1 cellular context compared by ENCODE assay signal in the genomic region with DNA sequence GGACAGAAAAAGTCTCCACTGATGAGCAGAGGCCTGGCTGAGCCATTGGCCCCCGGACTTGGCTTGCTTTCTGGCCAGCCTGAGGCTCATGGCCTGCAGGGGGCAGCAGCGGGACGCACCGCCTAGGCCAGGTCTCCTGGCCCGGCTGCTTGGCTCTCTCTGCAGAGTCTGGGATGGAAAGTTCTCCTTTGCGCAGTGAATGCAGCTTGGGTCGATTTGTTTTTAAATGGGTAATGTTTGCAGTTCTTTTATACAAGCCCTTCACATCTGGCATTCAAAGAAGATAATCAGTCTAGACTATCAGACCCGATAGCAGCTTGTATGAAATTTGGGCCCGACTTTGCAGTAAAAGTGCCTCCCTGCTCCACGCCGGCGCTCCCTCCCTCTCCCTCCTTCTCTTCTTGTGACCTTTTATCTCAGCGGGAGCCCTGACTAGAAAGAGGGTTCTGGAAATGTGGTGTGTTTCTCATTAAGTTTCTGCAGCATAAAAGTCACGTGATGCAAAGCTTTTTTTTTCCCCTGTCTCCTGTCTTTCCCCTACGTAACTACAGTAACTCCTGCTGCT.
TF ChIP-seq lines count a peak whose summit lies in the region.

No MANE protein-coding gene starts in this region.

TF ChIP-seq in K562, 482 proteins besides CTCF, POLR2A, EP300 and RAD21 (continued from another document and continues in another):
- TF ChIP-seq ZZZ3 (IDR thresholded peaks at IDR 0.05): no peak
- TF ChIP-seq SAP30 (IDR thresholded peaks at IDR 0.05; ENCODE audit: borderline replicate concordance, insufficient read depth, low read depth, low read length, poor library complexity, severe bottlenecking): no peak
- TF ChIP-seq TFAM (CRISPR knock-in tag; conservative IDR thresholded peaks at IDR 0.05): no peak
- TF ChIP-seq, protein P1, sequence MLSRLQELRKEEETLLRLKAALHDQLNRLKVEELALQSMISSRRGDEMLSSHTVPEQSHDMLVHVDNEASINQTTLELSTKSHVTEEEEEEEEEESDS (CRISPR knock-in tag; IDR thresholded peaks at IDR 0.05): no peak
- TF ChIP-seq, protein P2, sequence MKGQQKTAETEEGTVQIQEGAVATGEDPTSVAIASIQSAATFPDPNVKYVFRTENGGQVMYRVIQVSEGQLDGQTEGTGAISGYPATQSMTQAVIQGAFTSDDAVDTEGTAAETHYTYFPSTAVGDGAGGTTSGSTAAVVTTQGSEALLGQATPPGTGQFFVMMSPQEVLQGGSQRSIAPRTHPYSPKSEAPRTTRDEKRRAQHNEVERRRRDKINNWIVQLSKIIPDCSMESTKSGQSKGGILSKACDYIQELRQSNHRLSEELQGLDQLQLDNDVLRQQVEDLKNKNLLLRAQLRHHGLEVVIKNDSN (CRISPR knock-in tag; IDR thresholded peaks at IDR 0.05): peak; percentile 40; the same call in 1 of the 2 replicates
- TF ChIP-seq, protein P3, sequence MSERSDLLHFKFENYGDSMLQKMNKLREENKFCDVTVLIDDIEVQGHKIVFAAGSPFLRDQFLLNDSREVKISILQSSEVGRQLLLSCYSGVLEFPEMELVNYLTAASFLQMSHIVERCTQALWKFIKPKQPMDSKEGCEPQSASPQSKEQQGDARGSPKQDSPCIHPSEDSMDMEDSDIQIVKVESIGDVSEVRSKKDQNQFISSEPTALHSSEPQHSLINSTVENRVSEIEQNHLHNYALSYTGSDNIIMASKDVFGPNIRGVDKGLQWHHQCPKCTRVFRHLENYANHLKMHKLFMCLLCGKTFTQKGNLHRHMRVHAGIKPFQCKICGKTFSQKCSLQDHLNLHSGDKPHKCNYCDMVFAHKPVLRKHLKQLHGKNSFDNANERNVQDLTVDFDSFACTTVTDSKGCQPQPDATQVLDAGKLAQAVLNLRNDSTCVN (CRISPR knock-in tag; IDR thresholded peaks at IDR 0.05): no peak
- TF ChIP-seq ILK (tag; IDR thresholded peaks at IDR 0.05; ENCODE audit: borderline replicate concordance, low read depth): no peak
- TF ChIP-seq MCM3 (IDR thresholded peaks at IDR 0.05): no peak
- TF ChIP-seq ZNF592 (IDR thresholded peaks at IDR 0.05): no peak
- TF ChIP-seq ZNF584 (CRISPR knock-in tag; IDR thresholded peaks at IDR 0.05; ENCODE audit: low read depth): no peak
- TF ChIP-seq, protein P4, sequence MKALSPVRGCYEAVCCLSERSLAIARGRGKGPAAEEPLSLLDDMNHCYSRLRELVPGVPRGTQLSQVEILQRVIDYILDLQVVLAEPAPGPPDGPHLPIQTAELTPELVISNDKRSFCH (CRISPR knock-in tag; IDR thresholded peaks at IDR 0.05): no peak
- TF ChIP-seq, protein P4 (tag; IDR thresholded peaks at IDR 0.05): peak; percentile 60; the same call in 1 of the 2 replicates
- TF ChIP-seq FOSL1 (tag; conservative IDR thresholded peaks at IDR 0.05): no peak
- no peak for TF ChIP-seq FOXJ2 (tag; IDR thresholded peaks at IDR 0.05)
- TF ChIP-seq, protein P5, sequence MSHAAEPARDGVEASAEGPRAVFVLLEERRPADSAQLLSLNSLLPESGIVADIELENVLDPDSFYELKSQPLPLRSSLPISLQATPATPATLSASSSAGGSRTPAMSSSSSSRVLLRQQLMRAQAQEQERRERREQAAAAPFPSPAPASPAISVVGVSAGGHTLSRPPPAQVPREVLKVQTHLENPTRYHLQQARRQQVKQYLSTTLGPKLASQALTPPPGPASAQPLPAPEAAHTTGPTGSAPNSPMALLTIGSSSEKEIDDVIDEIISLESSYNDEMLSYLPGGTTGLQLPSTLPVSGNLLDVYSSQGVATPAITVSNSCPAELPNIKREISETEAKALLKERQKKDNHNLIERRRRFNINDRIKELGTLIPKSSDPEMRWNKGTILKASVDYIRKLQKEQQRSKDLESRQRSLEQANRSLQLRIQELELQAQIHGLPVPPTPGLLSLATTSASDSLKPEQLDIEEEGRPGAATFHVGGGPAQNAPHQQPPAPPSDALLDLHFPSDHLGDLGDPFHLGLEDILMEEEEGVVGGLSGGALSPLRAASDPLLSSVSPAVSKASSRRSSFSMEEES (CRISPR knock-in tag; IDR thresholded peaks at IDR 0.05): peak; percentile 96
- no peak for TF ChIP-seq ZNF212 (CRISPR knock-in tag; IDR thresholded peaks at IDR 0.05)
- no peak for TF ChIP-seq RBM25 (IDR thresholded peaks at IDR 0.05; ENCODE audit: low read depth, low read length, severe bottlenecking)
- TF ChIP-seq, protein P6, sequence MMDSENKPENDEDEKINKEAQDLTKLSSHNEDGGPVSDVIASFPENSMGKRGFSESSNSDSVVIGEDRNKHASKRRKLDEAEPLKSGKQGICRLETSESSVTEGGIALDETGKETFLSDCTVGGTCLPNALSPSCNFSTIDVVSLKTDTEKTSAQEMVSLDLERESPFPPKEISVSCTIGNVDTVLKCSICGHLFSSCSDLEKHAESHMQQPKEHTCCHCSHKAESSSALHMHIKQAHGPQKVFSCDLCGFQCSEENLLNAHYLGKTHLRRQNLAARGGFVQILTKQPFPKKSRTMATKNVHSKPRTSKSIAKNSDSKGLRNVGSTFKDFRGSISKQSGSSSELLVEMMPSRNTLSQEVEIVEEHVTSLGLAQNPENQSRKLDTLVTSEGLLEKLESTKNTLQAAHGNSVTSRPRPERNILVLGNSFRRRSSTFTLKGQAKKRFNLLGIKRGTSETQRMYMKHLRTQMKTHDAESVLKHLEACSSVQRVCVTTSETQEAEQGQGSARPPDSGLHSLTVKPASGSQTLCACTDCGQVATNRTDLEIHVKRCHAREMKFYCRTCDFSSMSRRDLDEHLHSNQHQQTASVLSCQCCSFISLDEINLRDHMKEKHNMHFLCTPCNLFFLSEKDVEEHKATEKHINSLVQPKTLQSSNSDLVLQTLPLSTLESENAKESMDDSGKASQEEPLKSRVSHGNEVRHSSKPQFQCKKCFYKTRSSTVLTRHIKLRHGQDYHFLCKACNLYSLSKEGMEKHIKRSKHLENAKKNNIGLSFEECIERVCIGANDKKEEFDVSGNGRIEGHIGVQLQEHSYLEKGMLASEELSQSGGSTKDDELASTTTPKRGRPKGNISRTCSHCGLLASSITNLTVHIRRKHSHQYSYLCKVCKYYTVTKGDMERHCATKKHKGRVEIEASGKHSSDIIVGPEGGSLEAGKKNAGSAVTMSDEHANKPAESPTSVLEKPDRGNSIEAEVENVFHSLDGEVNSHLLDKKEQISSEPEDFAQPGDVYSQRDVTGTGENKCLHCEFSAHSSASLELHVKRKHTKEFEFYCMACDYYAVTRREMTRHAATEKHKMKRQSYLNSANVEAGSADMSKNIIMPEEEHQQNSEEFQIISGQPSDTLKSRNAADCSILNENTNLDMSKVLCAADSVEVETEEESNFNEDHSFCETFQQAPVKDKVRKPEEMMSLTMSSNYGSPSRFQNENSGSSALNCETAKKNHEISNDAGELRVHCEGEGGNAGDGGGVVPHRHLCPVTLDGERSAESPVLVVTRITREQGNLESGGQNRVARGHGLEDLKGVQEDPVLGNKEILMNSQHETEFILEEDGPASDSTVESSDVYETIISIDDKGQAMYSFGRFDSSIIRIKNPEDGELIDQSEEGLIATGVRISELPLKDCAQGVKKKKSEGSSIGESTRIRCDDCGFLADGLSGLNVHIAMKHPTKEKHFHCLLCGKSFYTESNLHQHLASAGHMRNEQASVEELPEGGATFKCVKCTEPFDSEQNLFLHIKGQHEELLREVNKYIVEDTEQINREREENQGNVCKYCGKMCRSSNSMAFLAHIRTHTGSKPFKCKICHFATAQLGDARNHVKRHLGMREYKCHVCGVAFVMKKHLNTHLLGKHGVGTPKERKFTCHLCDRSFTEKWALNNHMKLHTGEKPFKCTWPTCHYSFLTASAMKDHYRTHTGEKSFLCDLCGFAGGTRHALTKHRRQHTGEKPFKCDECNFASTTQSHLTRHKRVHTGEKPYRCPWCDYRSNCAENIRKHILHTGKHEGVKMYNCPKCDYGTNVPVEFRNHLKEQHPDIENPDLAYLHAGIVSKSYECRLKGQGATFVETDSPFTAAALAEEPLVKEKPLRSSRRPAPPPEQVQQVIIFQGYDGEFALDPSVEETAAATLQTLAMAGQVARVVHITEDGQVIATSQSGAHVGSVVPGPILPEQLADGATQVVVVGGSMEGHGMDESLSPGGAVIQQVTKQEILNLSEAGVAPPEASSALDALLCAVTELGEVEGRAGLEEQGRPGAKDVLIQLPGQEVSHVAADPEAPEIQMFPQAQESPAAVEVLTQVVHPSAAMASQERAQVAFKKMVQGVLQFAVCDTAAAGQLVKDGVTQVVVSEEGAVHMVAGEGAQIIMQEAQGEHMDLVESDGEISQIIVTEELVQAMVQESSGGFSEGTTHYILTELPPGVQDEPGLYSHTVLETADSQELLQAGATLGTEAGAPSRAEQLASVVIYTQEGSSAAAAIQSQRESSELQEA (IDR thresholded peaks at IDR 0.05; ENCODE audit: low read depth): no peak
- no peak for TF ChIP-seq BACH1 (tag; IDR thresholded peaks at IDR 0.05)
- no peak for TF ChIP-seq POLR2B (IDR thresholded peaks at IDR 0.05; ENCODE audit: low read depth, partially characterized antibody)
- peak in 1 of 2 experiments; percentile 31; a peak in 1 of 4 replicates for TF ChIP-seq RCOR1 (IDR thresholded peaks at IDR 0.05; ENCODE audit: borderline replicate concordance in 1 of 2, low read depth in 2 of 2, low read length in 2 of 2)
- no peak for TF ChIP-seq ARID3A (IDR thresholded peaks at IDR 0.05; ENCODE audit: borderline replicate concordance, low read depth, low read length)
- TF ChIP-seq, protein P7, sequence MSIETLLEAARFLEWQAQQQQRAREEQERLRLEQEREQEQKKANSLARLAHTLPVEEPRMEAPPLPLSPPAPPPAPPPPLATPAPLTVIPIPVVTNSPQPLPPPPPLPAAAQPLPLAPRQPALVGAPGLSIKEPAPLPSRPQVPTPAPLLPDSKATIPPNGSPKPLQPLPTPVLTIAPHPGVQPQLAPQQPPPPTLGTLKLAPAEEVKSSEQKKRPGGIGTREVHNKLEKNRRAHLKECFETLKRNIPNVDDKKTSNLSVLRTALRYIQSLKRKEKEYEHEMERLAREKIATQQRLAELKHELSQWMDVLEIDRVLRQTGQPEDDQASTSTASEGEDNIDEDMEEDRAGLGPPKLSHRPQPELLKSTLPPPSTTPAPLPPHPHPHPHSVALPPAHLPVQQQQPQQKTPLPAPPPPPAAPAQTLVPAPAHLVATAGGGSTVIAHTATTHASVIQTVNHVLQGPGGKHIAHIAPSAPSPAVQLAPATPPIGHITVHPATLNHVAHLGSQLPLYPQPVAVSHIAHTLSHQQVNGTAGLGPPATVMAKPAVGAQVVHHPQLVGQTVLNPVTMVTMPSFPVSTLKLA (conservative IDR thresholded peaks at IDR 0.05): no peak
- TF ChIP-seq U2AF1 (optimal IDR thresholded peaks at IDR 0.05; ENCODE audit: low read depth, low read length): no peak
- TF ChIP-seq STAG1 (CRISPR knock-in tag; IDR thresholded peaks at IDR 0.05; ENCODE audit: borderline replicate concordance): peak; percentile 90; the same call in 1 of the 2 replicates
- peak in 2 of 3 experiments; percentile 10 to 36 for TF ChIP-seq YY1 (IDR thresholded peaks at IDR 0.05; ENCODE audit: borderline replicate concordance in 1 of 3, control insufficient read depth in 1 of 3, extremely low read depth in 1 of 3, insufficient read depth in 3 of 3, insufficient read length in 1 of 3, insufficient replicate concordance in 2 of 3, low read depth in 1 of 3, low read length in 2 of 3)
- TF ChIP-seq, protein P8, sequence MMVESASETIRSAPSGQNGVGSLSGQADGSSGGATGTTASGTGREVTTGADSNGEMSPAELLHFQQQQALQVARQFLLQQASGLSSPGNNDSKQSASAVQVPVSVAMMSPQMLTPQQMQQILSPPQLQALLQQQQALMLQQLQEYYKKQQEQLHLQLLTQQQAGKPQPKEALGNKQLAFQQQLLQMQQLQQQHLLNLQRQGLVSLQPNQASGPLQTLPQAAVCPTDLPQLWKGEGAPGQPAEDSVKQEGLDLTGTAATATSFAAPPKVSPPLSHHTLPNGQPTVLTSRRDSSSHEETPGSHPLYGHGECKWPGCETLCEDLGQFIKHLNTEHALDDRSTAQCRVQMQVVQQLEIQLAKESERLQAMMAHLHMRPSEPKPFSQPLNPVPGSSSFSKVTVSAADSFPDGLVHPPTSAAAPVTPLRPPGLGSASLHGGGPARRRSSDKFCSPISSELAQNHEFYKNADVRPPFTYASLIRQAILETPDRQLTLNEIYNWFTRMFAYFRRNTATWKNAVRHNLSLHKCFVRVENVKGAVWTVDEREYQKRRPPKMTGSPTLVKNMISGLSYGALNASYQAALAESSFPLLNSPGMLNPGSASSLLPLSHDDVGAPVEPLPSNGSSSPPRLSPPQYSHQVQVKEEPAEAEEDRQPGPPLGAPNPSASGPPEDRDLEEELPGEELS (CRISPR knock-in tag; IDR thresholded peaks at IDR 0.05; ENCODE audit: borderline replicate concordance): no peak
- TF ChIP-seq HCFC1 (IDR thresholded peaks at IDR 0.05; ENCODE audit: low read depth, low read length): 0 out of 2 replicates have a peak, but pooled peaks have one; percentile 7
- TF ChIP-seq ZEB2 (IDR thresholded peaks at IDR 0.05): no peak
